Comparison of ENCODE assay signal across 8 cellular contexts in the genomic region with DNA sequence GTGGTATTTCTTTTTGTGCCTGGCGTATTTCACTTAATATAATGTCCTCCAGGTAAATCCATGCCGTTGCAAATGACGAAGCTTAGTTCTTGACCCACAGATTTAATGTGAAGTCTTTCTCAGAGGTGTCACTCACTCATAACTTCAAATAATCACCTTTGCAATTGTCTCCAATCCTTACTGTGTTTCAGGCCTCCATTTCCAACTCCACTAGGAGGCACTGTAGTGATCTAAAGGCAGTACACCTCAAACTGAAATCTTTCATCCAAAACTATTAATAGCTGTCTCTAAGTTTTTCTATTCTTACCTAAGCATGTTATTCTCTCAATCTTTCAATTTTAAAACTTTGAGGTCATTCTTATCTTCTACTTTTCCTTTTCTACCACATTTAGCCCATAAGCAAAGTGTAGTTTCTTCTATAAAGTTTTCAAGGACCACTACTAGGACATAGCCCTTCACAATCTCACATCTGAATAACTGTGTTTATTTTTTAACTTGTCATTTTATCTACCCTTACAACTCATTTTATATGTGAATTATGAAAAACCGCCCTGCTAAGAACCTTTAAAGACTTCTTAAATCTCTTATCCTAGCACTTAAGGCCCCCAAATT. TPM values are rescaled to one million over a fixed set of nuclear protein-coding genes. Genes with fewer than 3 reads are reported as not detected.
DNase-seq lines count a peak whose midpoint lies in the region; ATAC-seq lines count a peak whose summit lies in the region.

No MANE protein-coding gene starts in this region.

- no peak for ATAC-seq in HG02981 (IDR thresholded peaks at IDR 0.05; ENCODE audit: unreplicated experiment)

- DNase-seq in SIG-M5 treated with dmso at 0.1 percent for 504 hours (lab: John Stamatoyannopoulos, UW; ENCODE audit: unreplicated experiment) (peak; percentile 9), SIG-M5 (lab: John Stamatoyannopoulos, UW) (no peak), KG1 (lab: John Stamatoyannopoulos, UW) (peak; percentile 2), astrocyte of the hippocampus (ENCODE audit: low read depth, low spot score) (peak; percentile 46), lung microvascular endothelial cell (ENCODE audit: low read depth in 2 of 2) (peak; percentile 52 to 61), DMS79 (lab: John Stamatoyannopoulos, UW) (no peak)
- no peak for DNase-seq in activated CD4-positive, CD25-positive, alpha-beta regulatory T cell (lab: John Stamatoyannopoulos, UW)

RNA-seq across cellular contexts. Expression of a gene that starts 25.5 kb away (rescaled TPM):
- total RNA-seq in lung microvascular endothelial cell: 16.8 and 21.6 TPM in 2 replicates

RNA-seq across cellular contexts. Expression of a gene that starts 54.4 kb away (rescaled TPM):
- 3.6 and 18.3 TPM in 2 replicates for total RNA-seq in lung microvascular endothelial cell

Comparison
In these comparisons a context has a peak if more than half of its experiments do, and no peak if none do; other contexts are left out.
1. DNase-seq: peak in SIG-M5 treated with dmso at 0.1 percent for 504 hours (single experiment), KG1 (single experiment), astrocyte of the hippocampus (single experiment) and lung microvascular endothelial cell (2 of 2); none in SIG-M5 (single experiment), DMS79 (single experiment) and activated CD4-positive, CD25-positive, alpha-beta regulatory T cell (0 of 4).